8 cellular contexts compared by ENCODE assay signal in genomic region chr5:53110156-53110555, GRCh38. TPM values are rescaled to one million over a fixed set of nuclear protein-coding genes. Genes with fewer than 3 reads are reported as not detected.
DNase-seq lines count a peak whose midpoint lies in the region; ATAC-seq, FAIRE-seq and TF ChIP-seq lines count a peak whose summit lies in the region.

No MANE protein-coding gene starts in this region.

- intact Hi-C loops in heart right ventricle (cut with DNase I) = no loop called here

- TF ChIP-seq POLR2A in GM12891 (IDR thresholded peaks at IDR 0.05; ENCODE audit: low read depth, low read length) = no peak

- ATAC-seq in GM18520 (IDR thresholded peaks at IDR 0.05; ENCODE audit: unreplicated experiment) = peak; percentile 0
- peak; percentile 7 for ATAC-seq in HG02759 (IDR thresholded peaks at IDR 0.05; ENCODE audit: unreplicated experiment)
- peak in 6 of 8 donors; percentile 2 to 25 (median 8) for ATAC-seq in heart right ventricle
- no peak for ATAC-seq in GM21390 (IDR thresholded peaks at IDR 0.05; ENCODE audit: unreplicated experiment)

- DNase-seq in heart right ventricle (no peak), small intestine (no peak), NCI-H446 treated with DMSO at 0.1 percent for 48 hours (lab: John Stamatoyannopoulos, UW) (no peak), GM12891 (ENCODE audit: insufficient read length, low spot score) (no peak)

- no peaks in the 10 kb centered on the region for H3K27me3 ChIP-seq in heart right ventricle
- no peaks in the 10 kb centered on the region for H3K27me3 ChIP-seq in small intestine (ENCODE audit: control insufficient read depth in 2 of 2, insufficient read depth in 2 of 2, low read length in 2 of 2)

- H3K27ac ChIP-seq in heart right ventricle (peak overlapping the region; percentile 49 to 86 (median 82)), small intestine (ENCODE audit: low read depth in 1 of 2, low read length in 1 of 2) (peak overlapping the region; percentile 24 to 90)

- H3K4me3 ChIP-seq in WI38 (ENCODE audit: low read depth, low read length) (peak overlapping the region; percentile 68), heart right ventricle (peak overlapping the region; percentile 40 to 85 (median 76)), small intestine (ENCODE audit: low read depth in 1 of 2, low read length in 2 of 2) (peak overlapping the region; percentile 76 to 80)

- H3K4me1 ChIP-seq in heart right ventricle = peaks cover 0 to 30% (median 20%) of the 10 kb centered on the region in 9 donors
- peaks cover 0 to 2% of the 10 kb centered on the region in 2 donors for H3K4me1 ChIP-seq in small intestine (ENCODE audit: control insufficient read depth in 2 of 2, insufficient read depth in 1 of 2, low read depth in 1 of 2, low read length in 1 of 2)

- 23 to 31% methylated on average over 6 of the region's 6 CpGs for WGBS in heart right ventricle, 2 donors
- WGBS in small intestine, 3 donors = 1 to 19% (median 9%) methylated on average over 6 of the region's 6 CpGs

- FAIRE-seq in small intestine (lab: Jason Lieb, UNC) (no peak), GM12891 (lab: Jason Lieb, UNC) (no peak)

- no peak for TF ChIP-seq CTCF in WI38 (IDR thresholded peaks at IDR 0.05; ENCODE audit: low read depth, low read length)
- no peak for TF ChIP-seq CTCF in heart right ventricle (IDR thresholded peaks at IDR 0.05)

- H3K36me3 ChIP-seq in heart right ventricle (peaks cover 0 to 27% (median 0%) of the 10 kb centered on the region in 9 donors), small intestine (ENCODE audit: control insufficient read depth in 2 of 2, insufficient read depth in 2 of 2, low read length in 2 of 2) (no peaks in the 10 kb centered on the region)

- H3K9me3 ChIP-seq in heart right ventricle = peaks cover 0 to 5% (median 0%) of the 10 kb centered on the region in 11 donors
- H3K9me3 ChIP-seq in small intestine (ENCODE audit: control insufficient read depth, low read depth) = no peaks in the 10 kb centered on the region

TF ChIP-seq in GM12891, 5 proteins besides CTCF, POLR2A, EP300 and RAD21:
- TF ChIP-seq TAF1 (IDR thresholded peaks at IDR 0.05; ENCODE audit: low read depth, low read length) (no peak), SPI1 (IDR thresholded peaks at IDR 0.05; ENCODE audit: low read depth, low read length) (no peak)
TF ChIP-seq in GM12891: peak in this region for 0.

RNA-seq across cellular contexts. Expression of gene MOCS2, which starts 0.6 kb away (rescaled TPM):
- 100 to 1,000 TPM in 1 of 10 donors, 10 to 100 TPM in 9; 68.3 to 113 (median 80.3) TPM for total RNA-seq in heart right ventricle
- polyA plus RNA-seq in heart right ventricle = 100 to 1,000 TPM in 1 of 2 donors, 10 to 100 TPM in 1; 66.3 to 135 TPM
- 100 to 1,000 TPM in 1 of 3 donors, 10 to 100 TPM in 2; 46.9 to 114 (median 84.8) TPM for polyA plus RNA-seq in small intestine
- polyA plus RNA-seq in GM12891 (2012; ENCODE audit: low read depth, missing spikeins) = 11.5 TPM
